24 cellular contexts compared by ENCODE assay signal in genomic region chr2:138182913-138183312, GRCh38.
DNase-seq lines count a peak whose midpoint lies in the region; ATAC-seq and TF ChIP-seq lines count a peak whose summit lies in the region.
"Had no signal": no experiment of that assay in that cellular context is flagged by ENCODE, and none has a peak within 500 bp of the region (broad histone marks: within the 10 kb centered on the region; RNA-seq: fewer than 3 reads in every experiment).

No MANE protein-coding gene starts in this region.

- H3K27me3 Mint-ChIP-seq in activated naive CD8-positive, alpha-beta T cell treated with anti-CD3 and anti-CD28 coated beads, Interleukin-2, amount 50 U/mL, for 24 hours = no peaks in the 10 kb centered on the region
- H3K27me3 Mint-ChIP-seq: activated CD4-positive, alpha-beta memory T cell treated with anti-CD3 and anti-CD28 coated beads, Interleukin-2, amount 10 ng/mL, durations not matched to agents 7 days and 5 days; activated naive CD8-positive, alpha-beta T cell treated with anti-CD3 and anti-CD28 coated beads, Interleukin-2, amount 10 ng/mL, durations not matched to agents 7 days and 5 days; memory B cell; stimulated activated naive B cell treated with anti-CD40 and anti-IgM and Interleukin-4, amounts not matched to agents 10 μg/mL and 1 μg/mL and 100 μg/mL, for 72 hours had no signal

- H3K14ac ChIP-seq in IMR-90 (replicated peaks; ENCODE audit: low read depth, low read length) = no peak overlapping the region

- H2AFZ ChIP-seq in IMR-90 (replicated peaks; ENCODE audit: low read length, poor library complexity) = no peak overlapping the region

- POLR2A ChIA-PET in IMR-90 (lab: Charles Lee; ENCODE audit: unreplicated experiment) = no interaction called here

- intact Hi-C loops in IMR-90 (cut with micrococcal nuclease) (no loop called here), sciatic nerve (cut with DNase I) (no loop called here), prostate gland (cut with DNase I) (no loop called here)

- no peak overlapping the region for H3K4me2 ChIP-seq in IMR-90 (ENCODE audit: low read depth, low read length)

- no peak overlapping the region for H2BK5ac ChIP-seq in IMR-90 (ENCODE audit: low read depth, low read length, poor library complexity, severe bottlenecking)

- H3K36me3 ChIP-seq in IMR-90 (ENCODE audit: control insufficient read depth, insufficient read depth, low read length) (no peaks in the 10 kb centered on the region), prostate gland (no peaks in the 10 kb centered on the region)
- H3K36me3 ChIP-seq: esophagus muscularis mucosa, heart left ventricle had no signal

- ATAC-seq in IMR-90 (ENCODE audit: low read depth) (peak; percentile 14; the same call in 1 of the 2 replicates), sciatic nerve (peak; percentile 57)
- ATAC-seq in activated naive CD8-positive, alpha-beta T cell treated with anti-CD3 and anti-CD28 coated beads, Interleukin-2, amount 50 U/mL, for 24 hours = no peak
- ATAC-seq: activated CD4-positive, CD25-positive, alpha-beta regulatory T cell treated with anti-CD3 and anti-CD28 coated beads, Interleukin-2, amount 50 U/mL, for 24 hours; K562; Panc1; stimulated activated naive B cell treated with anti-CD40 and anti-IgM and Interleukin-4, amounts not matched to agents 10 μg/mL and 1 μg/mL and 100 μg/mL, for 72 hours had no signal

- H3K79me1 ChIP-seq in IMR-90 (ENCODE audit: low read depth in 1 of 2, low read length in 2 of 2) = no peaks in the 10 kb centered on the region

- H2BK15ac ChIP-seq in IMR-90 (ENCODE audit: low read depth, low read length) = no peak overlapping the region

- no peak overlapping the region for H2BK120ac ChIP-seq in IMR-90 (ENCODE audit: low read depth, low read length)

- H3K4ac ChIP-seq in IMR-90 (ENCODE audit: low read depth, low read length) = no peak overlapping the region

- no peak overlapping the region for H3K56ac ChIP-seq in IMR-90 (ENCODE audit: extremely low read depth, insufficient read depth, low read length)

- H3K9me3 Mint-ChIP-seq in activated naive CD8-positive, alpha-beta T cell treated with anti-CD3 and anti-CD28 coated beads, Interleukin-2, amount 50 U/mL, for 24 hours = no peaks in the 10 kb centered on the region
- H3K9me3 Mint-ChIP-seq: activated CD4-positive, alpha-beta memory T cell treated with anti-CD3 and anti-CD28 coated beads, Interleukin-2, amount 10 ng/mL, durations not matched to agents 7 days and 5 days; memory B cell; stimulated activated naive B cell treated with anti-CD40 and anti-IgM and Interleukin-4, amounts not matched to agents 10 μg/mL and 1 μg/mL and 100 μg/mL, for 72 hours had no signal

- in situ Hi-C loops in G401 (cut with HindIII; ENCODE audit: low sequenced_read_pairs) (no loop called here), IMR-90 (cut with MboI; ENCODE audit: low sequenced_read_pairs) (no loop called here)

- H3K27me3 ChIP-seq in IMR-90 (ENCODE audit: control insufficient read depth, insufficient read depth, low read length) (no peaks in the 10 kb centered on the region), prostate gland (replicated peaks; ENCODE audit: insufficient read depth) (no peaks in the 10 kb centered on the region)
- H3K27me3 ChIP-seq: esophagus muscularis mucosa, heart left ventricle, testis had no signal

- H3K27ac Mint-ChIP-seq in activated naive CD8-positive, alpha-beta T cell treated with anti-CD3 and anti-CD28 coated beads, Interleukin-2, amount 50 U/mL, for 24 hours = no peak overlapping the region
- H3K27ac Mint-ChIP-seq: activated CD4-positive, alpha-beta memory T cell treated with anti-CD3 and anti-CD28 coated beads, Interleukin-2, amount 10 ng/mL, durations not matched to agents 7 days and 5 days; activated naive CD8-positive, alpha-beta T cell treated with anti-CD3 and anti-CD28 coated beads, Interleukin-2, amount 10 ng/mL, durations not matched to agents 7 days and 5 days; memory B cell; stimulated activated naive B cell treated with anti-CD40 and anti-IgM and Interleukin-4, amounts not matched to agents 10 μg/mL and 1 μg/mL and 100 μg/mL, for 72 hours had no signal

- TF ChIP-seq RAD21 in IMR-90 (IDR thresholded peaks at IDR 0.05; ENCODE audit: low read length) = no peak

- dilution Hi-C loops in IMR-90 (cut with HindIII; ENCODE audit: low sequenced_read_pairs, unreplicated experiment) = no loop called here

- CTCF ChIA-PET in IMR-90 (lab: Yijun Ruan, JAX) = interaction anchor here (0.8 kb wide), 1 partner anchor 31 kb away, joined by 3 read pairs; no protein-coding TSS in a partner anchor

- no peaks in the 10 kb centered on the region for H4K20me1 ChIP-seq in IMR-90 (ENCODE audit: insufficient read depth, low read length)

- no peaks in the 10 kb centered on the region for H3K9me3 ChIP-seq in IMR-90 (ENCODE audit: control insufficient read depth, insufficient read depth, low read length)
- H3K9me3 ChIP-seq in prostate gland = no peaks in the 10 kb centered on the region
- H3K9me3 ChIP-seq: esophagus muscularis mucosa, heart left ventricle, testis had no signal

- H3K4me3 Mint-ChIP-seq in activated naive CD8-positive, alpha-beta T cell treated with anti-CD3 and anti-CD28 coated beads, Interleukin-2, amount 50 U/mL, for 24 hours = no peak overlapping the region
- H3K4me3 Mint-ChIP-seq: activated CD4-positive, alpha-beta memory T cell treated with anti-CD3 and anti-CD28 coated beads, Interleukin-2, amount 10 ng/mL, durations not matched to agents 7 days and 5 days; activated naive CD8-positive, alpha-beta T cell treated with anti-CD3 and anti-CD28 coated beads, Interleukin-2, amount 10 ng/mL, durations not matched to agents 7 days and 5 days; memory B cell; stimulated activated naive B cell treated with anti-CD40 and anti-IgM and Interleukin-4, amounts not matched to agents 10 μg/mL and 1 μg/mL and 100 μg/mL, for 72 hours had no signal

- no peak overlapping the region for H2AK9ac ChIP-seq in IMR-90 (replicated peaks; ENCODE audit: low read depth, low read length, poor library complexity)

- no peaks in the 10 kb centered on the region for H3K9me1 ChIP-seq in IMR-90 (ENCODE audit: insufficient read depth, low read length)

- BruUV-seq in IMR-90 (replicated peaks; lab: Mats Ljungman, UMichigan) = no TSS peak

- H3K4me1 ChIP-seq in IMR-90 (ENCODE audit: control insufficient read depth, insufficient read depth, low read length) (no peaks in the 10 kb centered on the region), prostate gland (replicated peaks) (no peaks in the 10 kb centered on the region)
- H3K4me1 ChIP-seq: testis had no signal

- H2BK20ac ChIP-seq in IMR-90 (ENCODE audit: low read depth, low read length) = no peak overlapping the region

- no peak overlapping the region for H3K27ac ChIP-seq in IMR-90 (ENCODE audit: insufficient read depth, low read length)
- no peak overlapping the region for H3K27ac ChIP-seq in prostate gland
- H3K27ac ChIP-seq: esophagus muscularis mucosa, heart left ventricle, testis had no signal

- no peak overlapping the region for H2AK5ac ChIP-seq in IMR-90 (ENCODE audit: low read depth, low read length)

- no peak overlapping the region for H4K5ac ChIP-seq in IMR-90 (ENCODE audit: low read depth, low read length)

- DNase-seq in G401 (ENCODE audit: low spot score) = peak; percentile 54
- no peak for DNase-seq in IMR-90
- peak; percentile 57 for DNase-seq in fibroblast of gingiva (ENCODE audit: low read depth)
- no peak for DNase-seq in sciatic nerve (ENCODE audit: low spot score)
- no peak for DNase-seq in HUDEP-2 (lab: John Stamatoyannopoulos, UW; ENCODE audit: unreplicated experiment in 76 of 76)
- DNase-seq in activated naive CD8-positive, alpha-beta T cell treated with anti-CD3 and anti-CD28 coated beads, Interleukin-2, amount 50 U/mL, for 24 hours = no peak
- no peak for DNase-seq in prostate gland (ENCODE audit: low spot score)
- DNase-seq: activated CD4-positive, alpha-beta memory T cell treated with anti-CD3 and anti-CD28 coated beads, Interleukin-2, amount 10 ng/mL, durations not matched to agents 7 days and 5 days; activated naive CD8-positive, alpha-beta T cell treated with anti-CD3 and anti-CD28 coated beads, Interleukin-2, amount 10 ng/mL, durations not matched to agents 7 days and 5 days; AML-193; effector memory CD4-positive, alpha-beta T cell; GF-D8; heart left ventricle; MM.1S; NK-92 treated with Interleukin-12 subunit alpha and Interleukin-12 subunit beta, amount 100 ng/mL, for 24 hours; stimulated activated CD4-positive, alpha-beta T cell treated with anti-CD3 and anti-CD28 coated beads, Interleukin-12 subunit alpha, Interleukin-12 subunit beta, amount 100 ng/mL, for 4 hours; stimulated activated CD4-positive, alpha-beta T cell treated with anti-CD3 and anti-CD28 coated beads, Interleukin-4, amount 100 ng/mL, for 24 hours; stimulated activated naive B cell treated with anti-CD40 and anti-IgM and Interleukin-4, amounts not matched to agents 10 μg/mL and 1 μg/mL and 100 μg/mL, for 72 hours; testis had no signal

- no peak overlapping the region for H3K4me3 ChIP-seq in IMR-90 (ENCODE audit: insufficient read depth, low read depth, low read length)
- H3K4me3 ChIP-seq in prostate gland = no peak overlapping the region
- H3K4me3 ChIP-seq: esophagus muscularis mucosa, heart left ventricle, K562, testis had no signal

- no peaks in the 10 kb centered on the region for H3K36me3 Mint-ChIP-seq in activated naive CD8-positive, alpha-beta T cell treated with anti-CD3 and anti-CD28 coated beads, Interleukin-2, amount 50 U/mL, for 24 hours (ENCODE audit: low read depth)
- H3K36me3 Mint-ChIP-seq: activated naive CD8-positive, alpha-beta T cell treated with anti-CD3 and anti-CD28 coated beads, Interleukin-2, amount 10 ng/mL, durations not matched to agents 7 days and 5 days; memory B cell; stimulated activated naive B cell treated with anti-CD40 and anti-IgM and Interleukin-4, amounts not matched to agents 10 μg/mL and 1 μg/mL and 100 μg/mL, for 72 hours had no signal

- no peak overlapping the region for H3K9ac ChIP-seq in IMR-90 (ENCODE audit: low read depth, low read length)

- TF ChIP-seq POLR2A in IMR-90 (IDR thresholded peaks at IDR 0.05; ENCODE audit: low read depth, low read length) (no peak), prostate gland (IDR thresholded peaks at IDR 0.05) (no peak)

- no peaks in the 10 kb centered on the region for H3K4me1 Mint-ChIP-seq in activated naive CD8-positive, alpha-beta T cell treated with anti-CD3 and anti-CD28 coated beads, Interleukin-2, amount 50 U/mL, for 24 hours
- H3K4me1 Mint-ChIP-seq: activated CD4-positive, alpha-beta memory T cell treated with anti-CD3 and anti-CD28 coated beads, Interleukin-2, amount 10 ng/mL, durations not matched to agents 7 days and 5 days; activated naive CD8-positive, alpha-beta T cell treated with anti-CD3 and anti-CD28 coated beads, Interleukin-2, amount 10 ng/mL, durations not matched to agents 7 days and 5 days; memory B cell; stimulated activated naive B cell treated with anti-CD40 and anti-IgM and Interleukin-4, amounts not matched to agents 10 μg/mL and 1 μg/mL and 100 μg/mL, for 72 hours had no signal

- TF ChIP-seq CTCF in IMR-90 (conservative IDR thresholded peaks at IDR 0.05; ENCODE audit: low read depth, low read length) = no peak
- no peak for TF ChIP-seq CTCF in prostate gland (IDR thresholded peaks at IDR 0.05)

- no peak overlapping the region for H3K18ac ChIP-seq in IMR-90 (ENCODE audit: low read depth, low read length)

- no peak overlapping the region for H3K23ac ChIP-seq in IMR-90 (ENCODE audit: low read depth, low read length)

- H4K91ac ChIP-seq in IMR-90 (ENCODE audit: insufficient read depth, low read depth, low read length) = no peak overlapping the region

- H4K8ac ChIP-seq in IMR-90 (ENCODE audit: low read depth in 2 of 2, low read length in 2 of 2) = no peak overlapping the region

Comparison
In these comparisons a context has a peak if more than half of its experiments do, and no peak if none do; other contexts are left out.
1. DNase-seq: peak in G401 (single experiment) and fibroblast of gingiva (single experiment); none in IMR-90 (single experiment), sciatic nerve (single experiment), HUDEP-2 (0 of 76), activated naive CD8-positive, alpha-beta T cell treated with anti-CD3 and anti-CD28 coated beads, Interleukin-2, amount 50 U/mL, for 24 hours (single experiment) and prostate gland (single experiment).